In the genomic region with DNA sequence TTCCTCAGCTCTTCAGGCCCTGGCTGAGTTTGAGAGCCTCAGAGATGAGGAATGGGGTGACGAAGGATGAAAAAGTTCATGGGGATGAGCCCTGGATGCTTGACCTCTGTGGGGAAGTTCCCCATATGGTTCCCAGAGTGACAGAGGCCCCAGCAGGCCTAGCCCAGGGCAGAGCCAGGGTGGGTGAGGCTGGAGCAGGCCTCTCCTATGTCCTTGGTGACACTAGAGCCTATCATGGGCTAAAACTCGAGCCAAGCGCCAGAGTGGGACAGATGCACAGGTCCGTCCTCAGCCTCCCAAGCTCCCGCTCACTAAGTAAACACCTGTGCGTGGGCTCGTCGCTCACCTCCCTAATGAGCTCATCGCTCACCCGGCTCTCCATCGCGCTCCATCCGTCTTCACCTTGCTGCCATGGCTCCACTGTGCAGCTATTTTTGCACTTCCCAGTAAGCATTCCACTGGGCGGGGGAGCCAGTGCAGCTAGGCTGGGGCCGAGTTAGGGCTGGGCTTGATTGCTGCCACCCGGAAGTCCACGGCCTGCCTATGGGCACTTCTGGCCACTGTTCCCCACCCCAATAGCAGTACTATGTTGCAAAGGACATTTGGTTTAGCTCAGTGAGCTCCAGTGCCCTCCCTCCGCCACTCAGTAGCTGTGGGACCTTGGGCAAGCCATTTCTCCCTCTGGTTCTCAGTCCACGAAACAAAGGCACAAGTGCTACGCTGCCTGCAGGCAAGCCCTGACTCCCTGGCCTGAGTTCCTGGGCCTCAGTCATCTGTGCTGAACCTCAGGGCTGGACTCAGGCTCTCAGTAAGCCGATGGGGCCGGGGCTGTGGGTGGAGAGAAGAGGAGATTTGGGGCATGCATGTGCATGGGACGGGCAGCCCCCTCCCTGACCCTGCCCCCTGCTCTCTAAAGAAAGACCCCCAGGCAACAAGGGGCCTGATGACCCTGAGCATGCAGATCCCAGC, we compare ENCODE assay signal across 19 cellular contexts.
DNase-seq lines count a peak whose midpoint lies in the region; ATAC-seq, FAIRE-seq and TF ChIP-seq lines count a peak whose summit lies in the region.
"Had no signal": no experiment of that assay in that cellular context is flagged by ENCODE, and none has a peak within 500 bp of the region (broad histone marks: within the 10 kb centered on the region; RNA-seq: fewer than 3 reads in every experiment).

No MANE protein-coding gene starts in this region.

- H3K27ac ChIP-seq in Karpas-422 (ENCODE audit: low read length) = no peak overlapping the region

- H2AFZ ChIP-seq in Karpas-422 (ENCODE audit: low read length) = no peak overlapping the region

- intact Hi-C loops in left cardiac atrium (cut with DNase I) = no loop called here
- intact Hi-C loops in mucosa of descending colon (cut with DNase I, micrococcal nuclease) = no loop called here

- peak; percentile 62 for DNase-seq in NCI-H82 (lab: John Stamatoyannopoulos, UW)
- no peak for DNase-seq in NCI-H82 treated with DMSO at 0.1 percent for 48 hours (lab: John Stamatoyannopoulos, UW; ENCODE audit: unreplicated experiment)
- DNase-seq in left cardiac atrium = peak; percentile 45
- DNase-seq in mucosa of descending colon = no peak
- no peak for DNase-seq in RCC 7860 (ENCODE audit: low spot score)
- DNase-seq in NOMO-1 (lab: John Stamatoyannopoulos, UW; ENCODE audit: unreplicated experiment in 2 of 2) = no peak
- no peak for DNase-seq in Karpas-422
- DNase-seq: Caco-2; CD4-positive, alpha-beta T cell; HFFc6; NCI-H1105 treated with DMSO at 0.1 percent for 48 hours; NCI-H1694; NCI-H226; SIG-M5 had no signal

- no peaks in the 10 kb centered on the region for H3K36me3 ChIP-seq in mucosa of descending colon (ENCODE audit: low read depth)
- H3K36me3 ChIP-seq in Karpas-422 (ENCODE audit: insufficient read depth, low read length) = no peaks in the 10 kb centered on the region

- H3K4me3 ChIP-seq in mucosa of descending colon (no peak overlapping the region), Karpas-422 (ENCODE audit: low read length) (no peak overlapping the region)
- H3K4me3 ChIP-seq: GM12878, K562 had no signal

- no peaks in the 10 kb centered on the region for H3K27me3 ChIP-seq in Karpas-422 (ENCODE audit: low read length)

- no peak overlapping the region for H3K9ac ChIP-seq in Karpas-422 (ENCODE audit: low read length)

- TF ChIP-seq CTCF in mucosa of descending colon (IDR thresholded peaks at IDR 0.05) = no peak

- H3K9me3 ChIP-seq in mucosa of descending colon = no peaks in the 10 kb centered on the region
- no peaks in the 10 kb centered on the region for H3K9me3 ChIP-seq in Karpas-422 (ENCODE audit: low read length)
- H3K9me3 ChIP-seq: Caco-2 had no signal

- ATAC-seq in left cardiac atrium (peak; percentile 60 to 71), mucosa of descending colon (peak; percentile 14)
- ATAC-seq: GM12878, K562, SK-N-SH treated with all-trans-retinoic acid at 6 μM for 48 hours had no signal

- no peak for FAIRE-seq in RCC 7860 (lab: Jason Lieb, UNC)
- FAIRE-seq: A204.1, GM12878, H54, K562 had no signal

- no peak overlapping the region for H3K4me2 ChIP-seq in Karpas-422 (ENCODE audit: low read depth, low read length, poor library complexity, severe bottlenecking)

- no peaks in the 10 kb centered on the region for H3K9me2 ChIP-seq in Karpas-422 (replicated peaks; ENCODE audit: insufficient read depth, low read length)

- H3K4me1 ChIP-seq in mucosa of descending colon (ENCODE audit: low read depth) = no peaks in the 10 kb centered on the region
- no peaks in the 10 kb centered on the region for H3K4me1 ChIP-seq in Karpas-422 (ENCODE audit: low read length)
- H3K4me1 ChIP-seq: Caco-2 had no signal

- H3K79me2 ChIP-seq in Karpas-422 (ENCODE audit: low read length) = no peaks in the 10 kb centered on the region

- no peaks in the 10 kb centered on the region for H4K20me1 ChIP-seq in Karpas-422 (ENCODE audit: insufficient read depth, low read depth, low read length)

Comparison
In these comparisons a context has a peak if more than half of its experiments do, and no peak if none do; other contexts are left out.
1. DNase-seq: peak in NCI-H82 (single experiment) and left cardiac atrium (single experiment); none in NCI-H82 treated with DMSO at 0.1 percent for 48 hours (single experiment), mucosa of descending colon (0 of 3), RCC 7860 (single experiment), NOMO-1 (0 of 2) and Karpas-422 (single experiment).